ENCODE assay signal across 9 cellular contexts in genomic region chr5:96432245-96433065, GRCh38. TPM values are rescaled to one million over a fixed set of nuclear protein-coding genes. Genes with fewer than 3 reads are reported as not detected.
A peak's percentile ranks its signal among the peaks of the same experiment; 100 is the strongest.
DNase-seq lines count a peak whose midpoint lies in the region; ATAC-seq, FAIRE-seq and TF ChIP-seq lines count a peak whose summit lies in the region.
"Had no signal": no experiment of that assay in that cellular context is flagged by ENCODE, and none has a peak within 500 bp of the region (broad histone marks: within the 10 kb centered on the region; RNA-seq: fewer than 3 reads in every experiment).

No MANE protein-coding gene starts in this region.

- BruUV-seq in Caco-2 (replicated peaks; lab: Mats Ljungman, UMichigan): no TSS peak

- H3K9me3 Mint-ChIP-seq in progenitor cell of endocrine pancreas (ENCODE audit: low read depth): no peaks in the 10 kb centered on the region
- H3K9me3 Mint-ChIP-seq in Caco-2 (ENCODE audit: unreplicated experiment): no peaks in the 10 kb centered on the region

- H3K27ac Mint-ChIP-seq in progenitor cell of endocrine pancreas (no peak overlapping the region), Caco-2 (ENCODE audit: unreplicated experiment) (no peak overlapping the region)

- DNase-seq in NCI-H2107 (lab: John Stamatoyannopoulos, UW) (peak; percentile 15), progenitor cell of endocrine pancreas (ENCODE audit: low spot score, unreplicated experiment) (no peak), kidney (no peak), Caco-2 (no peak), UCSD-AML1 (lab: John Stamatoyannopoulos, UW; ENCODE audit: unreplicated experiment) (no peak), cerebellar nuclear complex (lab: John Stamatoyannopoulos, UW) (no peak)
- DNase-seq: Karpas-422 had no signal

- peak overlapping the region; percentile 54 for H3K4me3 ChIP-seq in ectodermal cell (ENCODE audit: insufficient read depth, low read depth, low read length)
- H3K4me3 ChIP-seq in kidney (ENCODE audit: low read length in 2 of 2): no peak overlapping the region
- no peak overlapping the region for H3K4me3 ChIP-seq in Caco-2 (ENCODE audit: low read depth, low read length)

- H3K36me3 Mint-ChIP-seq in progenitor cell of endocrine pancreas (ENCODE audit: insufficient read depth) (no peaks in the 10 kb centered on the region), Caco-2 (ENCODE audit: insufficient read depth, unreplicated experiment) (no peaks in the 10 kb centered on the region)

- peaks cover 2% of the 10 kb centered on the region for H3K4me1 Mint-ChIP-seq in progenitor cell of endocrine pancreas (ENCODE audit: low read depth)
- H3K4me1 Mint-ChIP-seq in Caco-2 (ENCODE audit: low read depth, unreplicated experiment): peaks cover 6% of the 10 kb centered on the region

- whole genome bisulfite sequencing in ectodermal cell, 2 experiments: 0% methylated on average over 38 of the region's 38 CpGs

- H3K9me3 ChIP-seq in ectodermal cell (ENCODE audit: control insufficient read depth, low read length): no peaks in the 10 kb centered on the region
- H3K9me3 ChIP-seq in kidney (ENCODE audit: control insufficient read depth in 1 of 2, low read length in 2 of 2): no peaks in the 10 kb centered on the region
- no peaks in the 10 kb centered on the region for H3K9me3 ChIP-seq in Caco-2

- H3K9ac ChIP-seq in kidney (ENCODE audit: low read length in 2 of 2): no peak overlapping the region

- H3K27ac ChIP-seq in ectodermal cell (ENCODE audit: insufficient read depth, low read depth, low read length, poor library complexity, severe bottlenecking) (no peak overlapping the region), kidney (ENCODE audit: low read depth in 2 of 2, low read length in 2 of 2) (no peak overlapping the region)

- H3K27me3 Mint-ChIP-seq in progenitor cell of endocrine pancreas (peaks cover 70% of the 10 kb centered on the region), Caco-2 (ENCODE audit: insufficient read depth, unreplicated experiment) (peaks cover 36% of the 10 kb centered on the region)

- H3K4me1 ChIP-seq in ectodermal cell (ENCODE audit: control insufficient read depth, insufficient read depth, low read length) (peaks cover 21% of the 10 kb centered on the region), kidney (ENCODE audit: control insufficient read depth in 1 of 2, insufficient read depth in 1 of 2, low read depth in 1 of 2, low read length in 2 of 2) (peaks cover 0 to 2% of the 10 kb centered on the region in 2 donors), Caco-2 (no peaks in the 10 kb centered on the region)

- TF ChIP-seq CTCF in progenitor cell of endocrine pancreas (IDR thresholded peaks at IDR 0.05; ENCODE audit: unreplicated experiment) (no peak), kidney (IDR thresholded peaks at IDR 0.05; ENCODE audit: borderline replicate concordance, extremely low read depth, insufficient read depth) (no peak), Caco-2 (IDR thresholded peaks at IDR 0.05; ENCODE audit: insufficient read depth in 1 of 2, low read depth in 1 of 2, low read length in 1 of 2, severe bottlenecking in 1 of 2, unreplicated experiment in 1 of 2) (no peak)

- peak; percentile 59 for ATAC-seq in GM18502 (IDR thresholded peaks at IDR 0.05; ENCODE audit: poor library complexity, unreplicated experiment)

- CTCF ChIA-PET in Caco-2 (lab: Charles Lee): no interaction called here

- H3K4me3 Mint-ChIP-seq in progenitor cell of endocrine pancreas (ENCODE audit: low read depth) (peak overlapping the region; percentile 35), Caco-2 (ENCODE audit: unreplicated experiment) (no peak overlapping the region)

- peaks cover 49% of the 10 kb centered on the region for H3K27me3 ChIP-seq in ectodermal cell (ENCODE audit: control insufficient read depth, insufficient read depth, low read length, poor library complexity, severe bottlenecking)
- peaks cover 1% of the 10 kb centered on the region; the same call in 1 of the 2 replicates for H3K27me3 ChIP-seq in Caco-2 (replicated peaks; ENCODE audit: control insufficient read depth, insufficient read depth, low read length)

- intact Hi-C loops in kidney (cut with DNase I) (no loop called here), Caco-2 (cut with micrococcal nuclease; ENCODE audit: unreplicated experiment) (loop anchor here (5.0 kb wide), 2 partner anchors 50 to 80 kb away; no protein-coding TSS in a partner anchor)

- no peak for FAIRE-seq in kidney (lab: Jason Lieb, UNC)

- POLR2A ChIA-PET in Caco-2 (lab: Charles Lee): no interaction called here

- H3K36me3 ChIP-seq in ectodermal cell (ENCODE audit: control insufficient read depth, insufficient read depth, low read length) (no peaks in the 10 kb centered on the region), kidney (ENCODE audit: control insufficient read depth in 1 of 2, insufficient read depth in 2 of 2, low read length in 2 of 2) (no peaks in the 10 kb centered on the region), Caco-2 (ENCODE audit: control insufficient read depth, insufficient read depth, low read length) (no peaks in the 10 kb centered on the region)

RNA-seq across cellular contexts. Expression of gene PCSK1, which starts 0.6 kb away (rescaled TPM):
- polyA plus RNA-seq in ectodermal cell (2013, experiment 1 of 4): 2.6 TPM
- polyA plus RNA-seq in ectodermal cell (2013, experiment 2 of 4): 2.9 TPM
- polyA plus RNA-seq in ectodermal cell (2013, experiment 3 of 4): 1.8 TPM
- polyA plus RNA-seq in ectodermal cell (2013, experiment 4 of 4): 1.8 TPM
- total RNA-seq in progenitor cell of endocrine pancreas: 1.9 and 2.0 TPM in 2 replicates
- total RNA-seq in kidney: 1.0 TPM
- 0.13 TPM for polyA plus RNA-seq in kidney (ENCODE audit: insufficient read depth, low read depth, low replicate concordance)
- 0.41 TPM in 1 of 2 replicates, not detected in the other for total RNA-seq in Caco-2 (2022)
